In the genomic region with DNA sequence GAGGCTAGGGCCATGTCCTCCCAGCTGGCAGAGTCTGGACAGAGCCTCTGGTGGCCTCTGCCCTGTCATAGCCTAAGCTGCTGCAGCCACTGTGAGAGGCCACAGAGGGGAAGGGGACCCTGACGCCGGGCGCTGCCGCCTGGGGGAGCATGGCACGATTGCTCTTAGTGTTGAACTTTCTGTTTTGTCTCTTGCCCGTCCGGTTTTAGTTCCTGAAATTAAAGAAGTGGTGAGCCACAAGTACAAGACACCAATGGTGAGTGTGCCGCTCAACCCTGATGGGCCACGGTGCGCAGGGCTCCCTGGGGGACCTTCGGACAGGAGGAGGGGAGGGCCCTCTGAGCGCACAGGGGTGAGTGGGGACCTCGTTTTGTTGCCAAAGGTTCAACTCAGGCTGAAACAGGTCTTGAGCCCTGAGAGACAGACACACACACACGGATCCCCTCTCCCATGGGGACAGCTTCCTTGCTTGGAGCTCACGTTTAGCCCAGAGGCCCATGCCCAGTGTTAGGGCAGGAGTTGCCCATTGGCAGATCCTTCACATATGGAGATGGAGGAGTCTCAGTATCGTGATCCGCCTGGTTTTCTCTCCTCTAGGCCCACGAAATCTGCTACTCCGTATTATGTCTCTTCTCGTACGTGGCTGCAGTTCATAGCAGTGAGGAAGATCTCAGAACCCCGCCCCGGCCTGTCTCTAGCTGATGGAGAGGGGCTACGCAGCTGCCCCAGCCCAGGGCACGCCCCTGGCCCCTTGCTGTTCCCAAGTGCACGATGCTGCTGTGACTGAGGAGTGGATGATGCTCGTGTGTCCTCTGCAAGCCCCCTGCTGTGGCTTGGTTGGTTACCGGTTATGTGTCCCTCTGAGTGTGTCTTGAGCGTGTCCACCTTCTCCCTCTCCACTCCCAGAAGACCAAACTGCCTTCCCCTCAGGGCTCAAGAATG, we compare ENCODE assay signal across 11 cellular contexts. TPM values are rescaled to one million over a fixed set of nuclear protein-coding genes. Genes with fewer than 3 reads are reported as not detected.
DNase-seq lines count a peak whose midpoint lies in the region; ATAC-seq, FAIRE-seq and TF ChIP-seq lines count a peak whose summit lies in the region.
"Had no signal": no experiment of that assay in that cellular context is flagged by ENCODE, and none has a peak within 500 bp of the region (broad histone marks: within the 10 kb centered on the region; RNA-seq: fewer than 3 reads in every experiment).

No MANE protein-coding gene starts in this region.

- H3K27me3 Mint-ChIP-seq in activated CD8-positive, alpha-beta T cell treated with anti-CD3 and anti-CD28 coated beads for 36 hours: no peaks in the 10 kb centered on the region
- no peaks in the 10 kb centered on the region for H3K27me3 Mint-ChIP-seq in activated CD8-positive, alpha-beta T cell treated with anti-CD3 and anti-CD28 coated beads, Interleukin-2, amount 10 ng/mL, durations not matched to agents 7 days and 5 days (ENCODE audit: low read depth)
- H3K27me3 Mint-ChIP-seq in activated B cell treated with CpG ODN at 0.5 μM for 24 hours: no peaks in the 10 kb centered on the region
- H3K27me3 Mint-ChIP-seq: activated naive CD4-positive, alpha-beta T cell treated with anti-CD3 and anti-CD28 coated beads, Interleukin-2, amount 50 U/mL, for 24 hours had no signal

- CTCF ChIA-PET in activated CD8-positive, alpha-beta T cell treated with anti-CD3 and anti-CD28 coated beads for 36 hours (lab: Charles Lee): no interaction called here
- CTCF ChIA-PET in activated CD8-positive, alpha-beta T cell treated with anti-CD3 and anti-CD28 coated beads, Interleukin-2, amount 10 ng/mL, durations not matched to agents 7 days and 5 days (lab: Charles Lee): interaction anchor here (1.5 kb wide), 1 partner anchor 45 kb away, joined by 4 read pairs; no protein-coding TSS in a partner anchor
- CTCF ChIA-PET in activated B cell treated with CpG ODN at 0.5 μM for 24 hours (lab: Charles Lee): interaction anchor here (0.9 kb wide), 1 partner anchor 82 kb away, joined by 3 read pairs; no protein-coding TSS in a partner anchor

- no peak for FAIRE-seq in RCC 7860 (lab: Jason Lieb, UNC)
- FAIRE-seq: A549 had no signal

- H3K36me3 Mint-ChIP-seq in activated CD8-positive, alpha-beta T cell treated with anti-CD3 and anti-CD28 coated beads for 36 hours (ENCODE audit: low read depth): peaks cover 9% of the 10 kb centered on the region
- peaks cover 33% of the 10 kb centered on the region for H3K36me3 Mint-ChIP-seq in activated CD8-positive, alpha-beta T cell treated with anti-CD3 and anti-CD28 coated beads, Interleukin-2, amount 10 ng/mL, durations not matched to agents 7 days and 5 days (ENCODE audit: low read depth)
- peaks cover 24% of the 10 kb centered on the region for H3K36me3 Mint-ChIP-seq in activated B cell treated with CpG ODN at 0.5 μM for 24 hours (ENCODE audit: low read depth)
- H3K36me3 Mint-ChIP-seq in stimulated activated effector memory CD8-positive, alpha-beta T cell treated with anti-CD3 and anti-CD28 coated beads, Interleukin-12 subunit alpha, Interleukin-12 subunit beta, amount 100 ng/mL, for 72 hours: no peaks in the 10 kb centered on the region

- POLR2A ChIA-PET in activated CD8-positive, alpha-beta T cell treated with anti-CD3 and anti-CD28 coated beads for 36 hours (lab: Charles Lee): interaction anchor here (0.6 kb wide), 1 partner anchor 117 kb away, joined by 5 read pairs; no protein-coding TSS in a partner anchor
- POLR2A ChIA-PET in activated CD8-positive, alpha-beta T cell treated with anti-CD3 and anti-CD28 coated beads, Interleukin-2, amount 10 ng/mL, durations not matched to agents 7 days and 5 days (lab: Charles Lee): no interaction called here
- POLR2A ChIA-PET in activated B cell treated with CpG ODN at 0.5 μM for 24 hours (lab: Charles Lee): no interaction called here

- ATAC-seq in activated CD8-positive, alpha-beta T cell treated with anti-CD3 and anti-CD28 coated beads for 36 hours: no peak
- ATAC-seq in activated CD8-positive, alpha-beta T cell treated with anti-CD3 and anti-CD28 coated beads, Interleukin-2, amount 10 ng/mL, durations not matched to agents 7 days and 5 days: no peak
- ATAC-seq in HG02763 (IDR thresholded peaks at IDR 0.05; ENCODE audit: unreplicated experiment) (peak; percentile 64), activated B cell treated with CpG ODN at 0.5 μM for 24 hours (ENCODE audit: low read depth) (peak; percentile 85), SK-N-SH treated with all-trans-retinoic acid at 6 μM for 48 hours (no peak)
- no peak for ATAC-seq in stimulated activated effector memory CD8-positive, alpha-beta T cell treated with anti-CD3 and anti-CD28 coated beads, Interleukin-12 subunit alpha, Interleukin-12 subunit beta, amount 100 ng/mL, for 72 hours
- ATAC-seq: A549 had no signal

- H3K9me3 Mint-ChIP-seq in activated CD8-positive, alpha-beta T cell treated with anti-CD3 and anti-CD28 coated beads for 36 hours: no peaks in the 10 kb centered on the region
- no peaks in the 10 kb centered on the region for H3K9me3 Mint-ChIP-seq in activated CD8-positive, alpha-beta T cell treated with anti-CD3 and anti-CD28 coated beads, Interleukin-2, amount 10 ng/mL, durations not matched to agents 7 days and 5 days (ENCODE audit: insufficient read depth)
- H3K9me3 Mint-ChIP-seq in activated B cell treated with CpG ODN at 0.5 μM for 24 hours: no peaks in the 10 kb centered on the region
- no peaks in the 10 kb centered on the region for H3K9me3 Mint-ChIP-seq in stimulated activated effector memory CD8-positive, alpha-beta T cell treated with anti-CD3 and anti-CD28 coated beads, Interleukin-12 subunit alpha, Interleukin-12 subunit beta, amount 100 ng/mL, for 72 hours
- H3K9me3 Mint-ChIP-seq: activated naive CD4-positive, alpha-beta T cell treated with anti-CD3 and anti-CD28 coated beads, Interleukin-2, amount 50 U/mL, for 24 hours; T-helper 1 cell treated with Interleukin-12 subunit alpha and Interleukin-12 subunit beta and Interleukin-4 antibody, amounts not matched to agents 30 μg/mL and 1 μg/mL, for 36 hours had no signal

- peak overlapping the region; percentile 3 for H3K27ac Mint-ChIP-seq in activated CD8-positive, alpha-beta T cell treated with anti-CD3 and anti-CD28 coated beads for 36 hours
- no peak overlapping the region for H3K27ac Mint-ChIP-seq in activated CD8-positive, alpha-beta T cell treated with anti-CD3 and anti-CD28 coated beads, Interleukin-2, amount 10 ng/mL, durations not matched to agents 7 days and 5 days
- peak overlapping the region; percentile 28 for H3K27ac Mint-ChIP-seq in activated B cell treated with CpG ODN at 0.5 μM for 24 hours
- H3K27ac Mint-ChIP-seq in stimulated activated effector memory CD8-positive, alpha-beta T cell treated with anti-CD3 and anti-CD28 coated beads, Interleukin-12 subunit alpha, Interleukin-12 subunit beta, amount 100 ng/mL, for 72 hours: peak overlapping the region; percentile 91
- H3K27ac Mint-ChIP-seq: T-helper 1 cell treated with Interleukin-12 subunit alpha and Interleukin-12 subunit beta and Interleukin-4 antibody, amounts not matched to agents 30 μg/mL and 1 μg/mL, for 36 hours had no signal

- intact Hi-C loops in activated CD8-positive, alpha-beta T cell treated with anti-CD3 and anti-CD28 coated beads for 36 hours (cut with micrococcal nuclease): no loop called here
- intact Hi-C loops in activated B cell treated with CpG ODN at 0.5 μM for 24 hours (cut with micrococcal nuclease): loop anchor here (1.0 to 5.0 kb wide), 5 partner anchors 20 to 126 kb away; a partner anchor contains a TSS

- no peak overlapping the region for H3K4me3 Mint-ChIP-seq in activated CD8-positive, alpha-beta T cell treated with anti-CD3 and anti-CD28 coated beads for 36 hours
- no peak overlapping the region for H3K4me3 Mint-ChIP-seq in activated CD8-positive, alpha-beta T cell treated with anti-CD3 and anti-CD28 coated beads, Interleukin-2, amount 10 ng/mL, durations not matched to agents 7 days and 5 days
- no peak overlapping the region for H3K4me3 Mint-ChIP-seq in activated B cell treated with CpG ODN at 0.5 μM for 24 hours
- no peak overlapping the region for H3K4me3 Mint-ChIP-seq in stimulated activated effector memory CD8-positive, alpha-beta T cell treated with anti-CD3 and anti-CD28 coated beads, Interleukin-12 subunit alpha, Interleukin-12 subunit beta, amount 100 ng/mL, for 72 hours
- H3K4me3 Mint-ChIP-seq: activated naive CD4-positive, alpha-beta T cell treated with anti-CD3 and anti-CD28 coated beads, Interleukin-2, amount 50 U/mL, for 24 hours; T-helper 1 cell treated with Interleukin-12 subunit alpha and Interleukin-12 subunit beta and Interleukin-4 antibody, amounts not matched to agents 30 μg/mL and 1 μg/mL, for 36 hours had no signal

- H3K4me1 Mint-ChIP-seq in activated CD8-positive, alpha-beta T cell treated with anti-CD3 and anti-CD28 coated beads for 36 hours (ENCODE audit: low read depth): no peaks in the 10 kb centered on the region
- no peaks in the 10 kb centered on the region for H3K4me1 Mint-ChIP-seq in activated CD8-positive, alpha-beta T cell treated with anti-CD3 and anti-CD28 coated beads, Interleukin-2, amount 10 ng/mL, durations not matched to agents 7 days and 5 days (ENCODE audit: low read depth)
- H3K4me1 Mint-ChIP-seq in activated B cell treated with CpG ODN at 0.5 μM for 24 hours: peaks cover 14% of the 10 kb centered on the region
- peaks cover 7% of the 10 kb centered on the region for H3K4me1 Mint-ChIP-seq in stimulated activated effector memory CD8-positive, alpha-beta T cell treated with anti-CD3 and anti-CD28 coated beads, Interleukin-12 subunit alpha, Interleukin-12 subunit beta, amount 100 ng/mL, for 72 hours
- H3K4me1 Mint-ChIP-seq: activated naive CD4-positive, alpha-beta T cell treated with anti-CD3 and anti-CD28 coated beads, Interleukin-2, amount 50 U/mL, for 24 hours had no signal

- no peak for TF ChIP-seq CTCF in activated CD8-positive, alpha-beta T cell treated with anti-CD3 and anti-CD28 coated beads for 36 hours (IDR thresholded peaks at IDR 0.05)
- no peak for TF ChIP-seq CTCF in activated B cell treated with CpG ODN at 0.5 μM for 24 hours (IDR thresholded peaks at IDR 0.05)

- DNase-seq in activated CD8-positive, alpha-beta T cell treated with anti-CD3 and anti-CD28 coated beads for 36 hours: no peak
- DNase-seq in activated CD8-positive, alpha-beta T cell treated with anti-CD3 and anti-CD28 coated beads, Interleukin-2, amount 10 ng/mL, durations not matched to agents 7 days and 5 days: no peak
- DNase-seq in activated B cell treated with CpG ODN at 0.5 μM for 24 hours (peak; percentile 37), RCC 7860 (ENCODE audit: low spot score) (no peak), NCI-H146 treated with DMSO at 0.1 percent for 48 hours (lab: John Stamatoyannopoulos, UW; ENCODE audit: unreplicated experiment) (no peak)
- no peak for DNase-seq in stimulated activated effector memory CD8-positive, alpha-beta T cell treated with anti-CD3 and anti-CD28 coated beads, Interleukin-12 subunit alpha, Interleukin-12 subunit beta, amount 100 ng/mL, for 72 hours (ENCODE audit: low spot score in 2 of 2)

RNA-seq across cellular contexts. Expression of a gene that starts 23.8 kb away (rescaled TPM):
- total RNA-seq in activated CD8-positive, alpha-beta T cell treated with anti-CD3 and anti-CD28 coated beads for 36 hours: not detected
- total RNA-seq in activated CD8-positive, alpha-beta T cell treated with anti-CD3 and anti-CD28 coated beads, Interleukin-2, amount 10 ng/mL, durations not matched to agents 7 days and 5 days: not detected
- total RNA-seq in activated B cell treated with CpG ODN at 0.5 μM for 24 hours: 0.46 and 0.69 TPM in 2 replicates

RNA-seq across cellular contexts. Expression of a gene that starts 49.6 kb away (rescaled TPM):
- under 1 TPM in 1 of 2 experiments, not detected in 1; 0.25 TPM for total RNA-seq in activated CD8-positive, alpha-beta T cell treated with anti-CD3 and anti-CD28 coated beads for 36 hours
- not detected for total RNA-seq in activated CD8-positive, alpha-beta T cell treated with anti-CD3 and anti-CD28 coated beads, Interleukin-2, amount 10 ng/mL, durations not matched to agents 7 days and 5 days
- total RNA-seq in activated B cell treated with CpG ODN at 0.5 μM for 24 hours: 63.9 and 68.8 TPM in 2 replicates

RNA-seq across cellular contexts. Expression of a gene that starts 58.8 kb away (rescaled TPM):
- 10 to 100 TPM; 55.7 to 61.2 TPM for total RNA-seq in activated CD8-positive, alpha-beta T cell treated with anti-CD3 and anti-CD28 coated beads for 36 hours
- total RNA-seq in activated CD8-positive, alpha-beta T cell treated with anti-CD3 and anti-CD28 coated beads, Interleukin-2, amount 10 ng/mL, durations not matched to agents 7 days and 5 days: 10 to 100 TPM; 96.3 to 98.4 TPM
- 60.9 and 86.9 TPM in 2 replicates for total RNA-seq in activated B cell treated with CpG ODN at 0.5 μM for 24 hours

Comparison
In these comparisons a context has a peak if more than half of its experiments do, and no peak if none do; other contexts are left out.
1. ATAC-seq: peak in HG02763 (single experiment) and activated B cell treated with CpG ODN at 0.5 μM for 24 hours (single experiment); none in activated CD8-positive, alpha-beta T cell treated with anti-CD3 and anti-CD28 coated beads for 36 hours (single experiment), activated CD8-positive, alpha-beta T cell treated with anti-CD3 and anti-CD28 coated beads, Interleukin-2, amount 10 ng/mL, durations not matched to agents 7 days and 5 days (single experiment), stimulated activated effector memory CD8-positive, alpha-beta T cell treated with anti-CD3 and anti-CD28 coated beads, Interleukin-12 subunit alpha, Interleukin-12 subunit beta, amount 100 ng/mL, for 72 hours (single experiment) and SK-N-SH treated with all-trans-retinoic acid at 6 μM for 48 hours (single experiment).
2. RNA of a gene that starts 49.6 kb away (total RNA-seq): 63.9 to 68.8 TPM in activated B cell treated with CpG ODN at 0.5 μM for 24 hours; 0.25 TPM in activated CD8-positive, alpha-beta T cell treated with anti-CD3 and anti-CD28 coated beads for 36 hours and not detected in activated CD8-positive, alpha-beta T cell treated with anti-CD3 and anti-CD28 coated beads, Interleukin-2, amount 10 ng/mL, durations not matched to agents 7 days and 5 days; every median in the first group is over 10 times any median in the second.